1 cellular context compared by ENCODE assay signal in genomic region chrX:7420712-7421111, GRCh38.
TF ChIP-seq lines count a peak whose summit lies in the region.

No MANE protein-coding gene starts in this region.

TF ChIP-seq in GM23338, 12 proteins besides CTCF, POLR2A, EP300 and RAD21 (continued from another document):
- TF ChIP-seq ZNF114 (CRISPR knock-in tag; IDR thresholded peaks at IDR 0.05) (no peak), EZH2 (IDR thresholded peaks at IDR 0.05; ENCODE audit: low read depth, unreplicated experiment) (no peak), REST (IDR thresholded peaks at IDR 0.05; ENCODE audit: unreplicated experiment) (no peak), ZNF331 (CRISPR knock-in tag; IDR thresholded peaks at IDR 0.05; ENCODE audit: low read depth) (no peak)
